ENCODE assay signal across 8 cellular contexts in the genomic region with DNA sequence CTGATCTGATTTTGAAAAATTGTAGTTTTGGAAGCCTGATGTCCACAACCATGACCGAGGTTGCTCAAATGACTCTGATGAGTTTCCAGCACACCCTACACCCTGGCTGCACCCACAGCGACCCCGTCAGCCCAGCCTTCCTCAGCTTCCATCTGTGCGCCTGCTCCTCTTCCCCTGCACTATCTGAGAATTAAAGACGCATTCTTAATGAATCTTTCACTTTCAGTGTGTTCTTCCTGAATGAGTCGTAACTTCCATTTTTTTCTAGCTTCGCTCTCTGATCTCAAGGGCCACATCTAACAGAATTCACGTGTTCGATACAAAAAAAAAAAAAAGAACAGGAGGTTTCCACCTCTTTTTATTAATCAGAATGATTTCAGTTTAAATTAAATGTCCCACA. TPM values are rescaled to one million over a fixed set of nuclear protein-coding genes. Genes with fewer than 3 reads are reported as not detected.
DNase-seq lines count a peak whose midpoint lies in the region; ATAC-seq, FAIRE-seq and TF ChIP-seq lines count a peak whose summit lies in the region.

No MANE protein-coding gene starts in this region.

- peaks cover 6% of the 10 kb centered on the region for H3K9me3 ChIP-seq in WERI-Rb-1 (ENCODE audit: severe bottlenecking)

- DNase-seq in AG09309 (ENCODE audit: low read depth), result no peak
- peak; percentile 19 for DNase-seq in GM19239 (ENCODE audit: insufficient read length, low spot score)
- peak; percentile 19 for DNase-seq in activated CD4-positive, alpha-beta memory T cell treated with anti-CD3 and anti-CD28 coated beads, Interleukin-2, amount 10 ng/mL, durations not matched to agents 7 days and 5 days
- DNase-seq in Right ventricle myocardium superior, result peak; percentile 60
- DNase-seq in stimulated activated CD4-positive, alpha-beta T cell treated with anti-CD3 and anti-CD28 coated beads, Interleukin-12 subunit alpha, Interleukin-12 subunit beta, amount 100 ng/mL, for 4 hours, result peak; percentile 37
- DNase-seq in WERI-Rb-1, result no peak
- DNase-seq in effector CD8-positive, alpha-beta T cell (lab: John Stamatoyannopoulos, UW), result no peak

- H3K4me1 Mint-ChIP-seq in activated CD4-positive, alpha-beta memory T cell treated with anti-CD3 and anti-CD28 coated beads, Interleukin-2, amount 10 ng/mL, durations not matched to agents 7 days and 5 days, result peaks cover 27% of the 10 kb centered on the region

- peak overlapping the region; percentile 61 for H3K4me3 Mint-ChIP-seq in activated CD4-positive, alpha-beta memory T cell treated with anti-CD3 and anti-CD28 coated beads, Interleukin-2, amount 10 ng/mL, durations not matched to agents 7 days and 5 days

- POLR2A ChIA-PET in activated CD4-positive, alpha-beta memory T cell treated with anti-CD3 and anti-CD28 coated beads, Interleukin-2, amount 10 ng/mL, durations not matched to agents 7 days and 5 days (lab: Charles Lee), result interaction anchor here (0.6 to 4.9 kb wide), 5 partner anchors 10 to 21 kb away, joined by 3 to 39 read pairs (median 4); a partner anchor contains a TSS

- intact Hi-C loops in Right ventricle myocardium superior (cut with DNase I), result no loop called here

- peak; percentile 72 for ATAC-seq in HG03442 (IDR thresholded peaks at IDR 0.05; ENCODE audit: unreplicated experiment)
- ATAC-seq in Right ventricle myocardium superior (ENCODE audit: poor library complexity), result peak; percentile 75

- no peak overlapping the region; the same call in 1 of the 2 replicates for H3K27ac ChIP-seq in WERI-Rb-1

- no peaks in the 10 kb centered on the region for H3K36me3 ChIP-seq in WERI-Rb-1

- no peaks in the 10 kb centered on the region for H3K27me3 ChIP-seq in WERI-Rb-1 (ENCODE audit: insufficient read depth, low read depth, severe bottlenecking)

- H3K4me3 ChIP-seq in AG09309 (ENCODE audit: control insufficient read depth, low read depth, low read length) (peak overlapping the region; percentile 30), WERI-Rb-1 (ENCODE audit: low read depth, low read length) (no peak overlapping the region)

- H3K9me3 Mint-ChIP-seq in activated CD4-positive, alpha-beta memory T cell treated with anti-CD3 and anti-CD28 coated beads, Interleukin-2, amount 10 ng/mL, durations not matched to agents 7 days and 5 days, result no peaks in the 10 kb centered on the region

- no peak overlapping the region for H3K27ac Mint-ChIP-seq in activated CD4-positive, alpha-beta memory T cell treated with anti-CD3 and anti-CD28 coated beads, Interleukin-2, amount 10 ng/mL, durations not matched to agents 7 days and 5 days

- FAIRE-seq in GM19239 (lab: Jason Lieb, UNC), result no peak

- TF ChIP-seq CTCF in AG09309 (IDR thresholded peaks at IDR 0.05; ENCODE audit: control insufficient read depth, insufficient read depth, low read depth, low read length, missing control alignments) (peak; percentile 34), WERI-Rb-1 (IDR thresholded peaks at IDR 0.05; ENCODE audit: low read depth, low read length) (no peak)

- CTCF ChIA-PET in activated CD4-positive, alpha-beta memory T cell treated with anti-CD3 and anti-CD28 coated beads, Interleukin-2, amount 10 ng/mL, durations not matched to agents 7 days and 5 days (lab: Charles Lee), result interaction anchor here (0.6 to 2.3 kb wide), 10 partner anchors 15 to 528 kb away, joined by 3 to 13 read pairs (median 4); no protein-coding TSS in a partner anchor

- H3K27me3 Mint-ChIP-seq in activated CD4-positive, alpha-beta memory T cell treated with anti-CD3 and anti-CD28 coated beads, Interleukin-2, amount 10 ng/mL, durations not matched to agents 7 days and 5 days, result peaks cover 33% of the 10 kb centered on the region

- H3K36me3 Mint-ChIP-seq in activated CD4-positive, alpha-beta memory T cell treated with anti-CD3 and anti-CD28 coated beads, Interleukin-2, amount 10 ng/mL, durations not matched to agents 7 days and 5 days (ENCODE audit: low read depth), result no peaks in the 10 kb centered on the region

RNA-seq across cellular contexts. Expression of a gene that starts 21.3 kb away (rescaled TPM):
- total RNA-seq in activated CD4-positive, alpha-beta memory T cell treated with anti-CD3 and anti-CD28 coated beads, Interleukin-2, amount 10 ng/mL, durations not matched to agents 7 days and 5 days, result 10 to 100 TPM; 26.5 to 27.9 TPM
- 34.2 TPM for total RNA-seq in Right ventricle myocardium superior

Comparison
In these comparisons a context has a peak if more than half of its experiments do, and no peak if none do; other contexts are left out.
1. DNase-seq: peak in GM19239 (single experiment), activated CD4-positive, alpha-beta memory T cell treated with anti-CD3 and anti-CD28 coated beads, Interleukin-2, amount 10 ng/mL, durations not matched to agents 7 days and 5 days (single experiment), Right ventricle myocardium superior (single experiment) and stimulated activated CD4-positive, alpha-beta T cell treated with anti-CD3 and anti-CD28 coated beads, Interleukin-12 subunit alpha, Interleukin-12 subunit beta, amount 100 ng/mL, for 4 hours (single experiment); none in AG09309 (single experiment), WERI-Rb-1 (single experiment) and effector CD8-positive, alpha-beta T cell (single experiment).